ENCODE assay signal across 8 cellular contexts in the genomic region with DNA sequence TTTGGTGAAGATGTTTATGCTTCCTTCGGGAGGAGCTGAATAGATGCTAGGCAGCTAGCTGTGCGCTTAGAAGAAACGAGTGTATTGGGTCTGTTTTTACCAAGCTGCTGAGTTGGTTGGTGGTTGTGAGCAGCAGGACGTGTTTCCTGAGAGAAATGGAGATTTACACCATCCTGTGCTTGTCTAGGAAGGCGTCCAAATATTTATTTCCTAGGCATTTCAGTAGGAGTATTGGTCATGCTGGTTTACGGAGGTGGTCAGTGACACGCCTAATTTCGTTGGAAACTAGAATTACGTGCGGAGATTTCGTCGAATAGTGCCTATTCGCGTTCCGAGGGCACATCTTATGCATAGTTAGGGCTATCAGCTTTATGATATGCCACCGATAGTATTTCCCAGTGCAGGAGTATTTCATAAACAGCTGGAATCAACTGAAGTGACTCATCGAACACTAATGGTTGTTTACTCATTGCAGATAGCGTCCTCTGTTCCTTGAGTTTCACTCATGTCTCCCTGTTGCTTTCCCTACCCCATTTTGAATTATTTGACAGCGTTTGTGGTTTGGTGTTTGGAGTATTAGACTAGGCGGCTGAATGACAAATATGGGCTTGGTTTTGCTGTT. TPM values are rescaled to one million over a fixed set of nuclear protein-coding genes. Genes with fewer than 3 reads are reported as not detected.
DNase-seq lines count a peak whose midpoint lies in the region; ATAC-seq and TF ChIP-seq lines count a peak whose summit lies in the region.

No MANE protein-coding gene starts in this region.

- H3K36me3 Mint-ChIP-seq in activated naive CD4-positive, alpha-beta T cell treated with anti-CD3 and anti-CD28 coated beads, Interleukin-2, amount 10 ng/mL, durations not matched to agents 7 days and 5 days: peaks cover 16% of the 10 kb centered on the region
- H3K36me3 Mint-ChIP-seq in brain: peaks cover 13% of the 10 kb centered on the region
- peaks cover 17% of the 10 kb centered on the region for H3K36me3 Mint-ChIP-seq in stimulated activated naive CD8-positive, alpha-beta T cell treated with anti-CD3 and anti-CD28 coated beads, Interleukin-15, Interleukin-2, amounts not matched to agents 100 ng/mL and 50 ng/mL, for 24 hours (ENCODE audit: low read depth)

- no peaks in the 10 kb centered on the region for H3K9me3 Mint-ChIP-seq in activated naive CD4-positive, alpha-beta T cell treated with anti-CD3 and anti-CD28 coated beads, Interleukin-2, amount 10 ng/mL, durations not matched to agents 7 days and 5 days
- peaks cover 0 to 3% (median 0%) of the 10 kb centered on the region in 5 experiments for H3K9me3 Mint-ChIP-seq in brain
- no peaks in the 10 kb centered on the region for H3K9me3 Mint-ChIP-seq in stimulated activated naive CD8-positive, alpha-beta T cell treated with anti-CD3 and anti-CD28 coated beads, Interleukin-15, Interleukin-2, amounts not matched to agents 100 ng/mL and 50 ng/mL, for 24 hours

- peak overlapping the region; percentile 98 for H3K27ac Mint-ChIP-seq in activated naive CD4-positive, alpha-beta T cell treated with anti-CD3 and anti-CD28 coated beads, Interleukin-2, amount 10 ng/mL, durations not matched to agents 7 days and 5 days
- H3K27ac Mint-ChIP-seq in brain: peak overlapping the region; percentile 95 to 98 (median 97)
- peak overlapping the region; percentile 98 for H3K27ac Mint-ChIP-seq in stimulated activated naive CD8-positive, alpha-beta T cell treated with anti-CD3 and anti-CD28 coated beads, Interleukin-15, Interleukin-2, amounts not matched to agents 100 ng/mL and 50 ng/mL, for 24 hours

- peaks cover 40% of the 10 kb centered on the region for H3K4me1 Mint-ChIP-seq in activated naive CD4-positive, alpha-beta T cell treated with anti-CD3 and anti-CD28 coated beads, Interleukin-2, amount 10 ng/mL, durations not matched to agents 7 days and 5 days
- H3K4me1 Mint-ChIP-seq in brain: peaks cover 38% of the 10 kb centered on the region
- H3K4me1 Mint-ChIP-seq in stimulated activated naive CD8-positive, alpha-beta T cell treated with anti-CD3 and anti-CD28 coated beads, Interleukin-15, Interleukin-2, amounts not matched to agents 100 ng/mL and 50 ng/mL, for 24 hours (ENCODE audit: low read depth): peaks cover 44% of the 10 kb centered on the region

- CTCF ChIA-PET in activated naive CD4-positive, alpha-beta T cell treated with anti-CD3 and anti-CD28 coated beads, Interleukin-2, amount 10 ng/mL, durations not matched to agents 7 days and 5 days (lab: Charles Lee): interaction anchor here (1.3 kb wide), 1 partner anchor 10 kb away, joined by 5 read pairs; no protein-coding TSS in a partner anchor

- peak overlapping the region; percentile 87 for H3K4me3 Mint-ChIP-seq in activated naive CD4-positive, alpha-beta T cell treated with anti-CD3 and anti-CD28 coated beads, Interleukin-2, amount 10 ng/mL, durations not matched to agents 7 days and 5 days
- H3K4me3 Mint-ChIP-seq in brain: peak overlapping the region; percentile 91 to 99 (median 95)
- H3K4me3 Mint-ChIP-seq in stimulated activated naive CD8-positive, alpha-beta T cell treated with anti-CD3 and anti-CD28 coated beads, Interleukin-15, Interleukin-2, amounts not matched to agents 100 ng/mL and 50 ng/mL, for 24 hours: peak overlapping the region; percentile 99

- no peaks in the 10 kb centered on the region for H3K27me3 Mint-ChIP-seq in activated naive CD4-positive, alpha-beta T cell treated with anti-CD3 and anti-CD28 coated beads, Interleukin-2, amount 10 ng/mL, durations not matched to agents 7 days and 5 days
- H3K27me3 Mint-ChIP-seq in brain: peaks cover 13% of the 10 kb centered on the region
- H3K27me3 Mint-ChIP-seq in stimulated activated naive CD8-positive, alpha-beta T cell treated with anti-CD3 and anti-CD28 coated beads, Interleukin-15, Interleukin-2, amounts not matched to agents 100 ng/mL and 50 ng/mL, for 24 hours: no peaks in the 10 kb centered on the region

- peak; percentile 28 for DNase-seq in activated naive CD4-positive, alpha-beta T cell treated with anti-CD3 and anti-CD28 coated beads, Interleukin-2, amount 10 ng/mL, durations not matched to agents 7 days and 5 days
- no peak for DNase-seq in activated naive CD4-positive, alpha-beta T cell treated with anti-CD3 and anti-CD28 coated beads, Interleukin-2, amount 50 U/mL, for 16 hours
- DNase-seq in NCI-H774 (lab: John Stamatoyannopoulos, UW) (peak; percentile 29), kidney glomerular epithelial cell (lab: John Stamatoyannopoulos, UW) (peak; percentile 72)

- no peak for TF ChIP-seq CTCF in brain (conservative IDR thresholded peaks at IDR 0.05)

- ATAC-seq in HG02852 (IDR thresholded peaks at IDR 0.05; ENCODE audit: unreplicated experiment) (peak; percentile 8), HG02938 (IDR thresholded peaks at IDR 0.05; ENCODE audit: unreplicated experiment) (no peak)

RNA-seq across cellular contexts. Expression of a gene that starts 0.8 kb away (rescaled TPM):
- polyA plus RNA-seq in brain (ENCODE audit: insufficient read depth, low read depth, low replicate concordance): 11.7 TPM
